In genomic region chr14:91714805-91715204, GRCh38 we compare ENCODE assay signal across 14 cellular contexts. TPM values are rescaled to one million over a fixed set of nuclear protein-coding genes. Genes with fewer than 3 reads are reported as not detected.
DNase-seq lines count a peak whose midpoint lies in the region; ATAC-seq and TF ChIP-seq lines count a peak whose summit lies in the region.
"Had no signal": no experiment of that assay in that cellular context is flagged by ENCODE, and none has a peak within 500 bp of the region (broad histone marks: within the 10 kb centered on the region; RNA-seq: fewer than 3 reads in every experiment).

No MANE protein-coding gene starts in this region.

- peak overlapping the region; percentile 38 to 75 for H3K27ac Mint-ChIP-seq in natural killer cell
- H3K27ac Mint-ChIP-seq: memory B cell had no signal

- H3K4me2 ChIP-seq in Loucy (ENCODE audit: low read depth, low read length, poor library complexity, severe bottlenecking): peak overlapping the region; percentile 66
- H3K4me2 ChIP-seq: PC-9 had no signal

- intact Hi-C loops in natural killer cell (cut with micrococcal nuclease): no loop called here
- intact Hi-C loops in thyroid gland (cut with DNase I): no loop called here

- peaks cover 8 to 12% of the 10 kb centered on the region in 2 donors for H3K4me1 Mint-ChIP-seq in natural killer cell
- H3K4me1 Mint-ChIP-seq: memory B cell had no signal

- WGBS in thyroid gland, 2 donors: 79% methylated on average over 6 of the region's 6 CpGs

- DNase-seq in GM12864 (ENCODE audit: low read depth) (no peak), natural killer cell (peak; percentile 21), thyroid gland (no peak), MG63 (no peak)
- DNase-seq in activated T-cell treated with anti-CD3 and anti-CD28 coated beads, Interleukin-2, amount 50 U/mL, for 48 hours: peak; percentile 26 to 31
- DNase-seq: amniotic stem cell, hypothalamus, NCI-H2029, PC-9 had no signal

- no peaks in the 10 kb centered on the region for H3K9me3 Mint-ChIP-seq in natural killer cell
- H3K9me3 Mint-ChIP-seq: memory B cell had no signal

- H2AFZ ChIP-seq in Loucy (ENCODE audit: low read length): peak overlapping the region; percentile 59; the same call in 1 of the 2 replicates
- H2AFZ ChIP-seq: PC-9 had no signal

- peaks cover 0 to 4% of the 10 kb centered on the region in 2 donors for H3K27me3 Mint-ChIP-seq in natural killer cell (ENCODE audit: low read depth in 2 of 2)

- no peaks in the 10 kb centered on the region for H4K20me1 ChIP-seq in Loucy (ENCODE audit: insufficient read depth, low read length, poor library complexity, severe bottlenecking)

- no peaks in the 10 kb centered on the region for H3K9me2 ChIP-seq in Loucy (replicated peaks; ENCODE audit: low read depth, low read length)

- H3K4me3 Mint-ChIP-seq in natural killer cell: peak overlapping the region; percentile 50
- H3K4me3 Mint-ChIP-seq: memory B cell had no signal

- H3K79me2 ChIP-seq in Loucy (ENCODE audit: insufficient read depth, low read length): no peaks in the 10 kb centered on the region

- H3F3A ChIP-seq in Loucy (ENCODE audit: low read depth): no peaks in the 10 kb centered on the region; the same call in 1 of the 2 replicates

- H3K4me1 ChIP-seq in Loucy (ENCODE audit: insufficient read depth, low read length, poor library complexity, severe bottlenecking): peaks cover 43% of the 10 kb centered on the region
- no peaks in the 10 kb centered on the region for H3K4me1 ChIP-seq in thyroid gland
- H3K4me1 ChIP-seq: vagina had no signal

- TF ChIP-seq CTCF in GM12864 (IDR thresholded peaks at IDR 0.05; ENCODE audit: low read depth, low read length, missing control alignments) (peak; percentile 44), Loucy (conservative IDR thresholded peaks at IDR 0.05; ENCODE audit: low read length) (peak; percentile 56), natural killer cell (IDR thresholded peaks at IDR 0.05) (no peak), thyroid gland (IDR thresholded peaks at IDR 0.05) (no peak)

- no peak for TF ChIP-seq POLR2A in thyroid gland (IDR thresholded peaks at IDR 0.05)

- H3K36me3 ChIP-seq in Loucy (ENCODE audit: insufficient read depth, low read length) (no peaks in the 10 kb centered on the region), thyroid gland (no peaks in the 10 kb centered on the region), MG63 (no peaks in the 10 kb centered on the region)
- H3K36me3 ChIP-seq: vagina had no signal

- no peaks in the 10 kb centered on the region for H3K36me3 Mint-ChIP-seq in natural killer cell
- H3K36me3 Mint-ChIP-seq: memory B cell had no signal

- no peaks in the 10 kb centered on the region for H3K9me3 ChIP-seq in Loucy (ENCODE audit: insufficient read depth, low read depth, low read length)
- H3K9me3 ChIP-seq in thyroid gland: no peaks in the 10 kb centered on the region
- H3K9me3 ChIP-seq in MG63: no peaks in the 10 kb centered on the region
- H3K9me3 ChIP-seq: vagina had no signal

- peak overlapping the region; percentile 57 for H3K9ac ChIP-seq in Loucy (ENCODE audit: low read depth, low read length, poor library complexity, severe bottlenecking)

- peak; percentile 68 to 92 (median 72) for ATAC-seq in natural killer cell
- ATAC-seq in GM19023 (IDR thresholded peaks at IDR 0.05; ENCODE audit: unreplicated experiment): no peak

- no peak overlapping the region for H3K4me3 ChIP-seq in GM12864 (ENCODE audit: low read depth, low read length)
- H3K4me3 ChIP-seq in Loucy (ENCODE audit: low read length, poor library complexity, severe bottlenecking): peak overlapping the region; percentile 54
- H3K4me3 ChIP-seq in thyroid gland (replicated peaks in 1 of 3): no peak overlapping the region
- no peak overlapping the region for H3K4me3 ChIP-seq in MG63
- H3K4me3 ChIP-seq: PC-9, vagina had no signal

- H3K27me3 ChIP-seq in Loucy (ENCODE audit: insufficient read depth, low read length, poor library complexity, severe bottlenecking) (no peaks in the 10 kb centered on the region), thyroid gland (no peaks in the 10 kb centered on the region), MG63 (no peaks in the 10 kb centered on the region)
- H3K27me3 ChIP-seq: vagina had no signal

- H3K27ac ChIP-seq in thyroid gland: no peak overlapping the region
- H3K27ac ChIP-seq: PC-9, vagina had no signal

RNA-seq across cellular contexts. Expression of gene CATSPERB, which starts 17.1 kb away (rescaled TPM):
- total RNA-seq in natural killer cell: 1 to 10 TPM; 3.1 to 5.8 (median 4.2) TPM
- 10 to 100 TPM in 1 of 4 donors, 1 to 10 TPM in 3; 1.8 to 12.1 (median 3.4) TPM for total RNA-seq in thyroid gland
- not detected in 2 replicates for total RNA-seq in MG63 (2014; rRNA removed; shearing (Covaris generic); ENCODE audit: low replicate concordance)
- total RNA-seq: PC-9, pulmonary artery endothelial cell had no signal

Comparison
In these comparisons a context has a peak if more than half of its experiments do, and no peak if none do; other contexts are left out.
1. DNase-seq: peak in activated T-cell treated with anti-CD3 and anti-CD28 coated beads, Interleukin-2, amount 50 U/mL, for 48 hours (2 of 2) and natural killer cell (single experiment); none in GM12864 (single experiment), thyroid gland (0 of 2) and MG63 (single experiment).
2. CTCF ChIP-seq: peak in GM12864 (single experiment) and Loucy (single experiment); none in natural killer cell (single experiment) and thyroid gland (0 of 6).